ENCODE assay signal across 31 cellular contexts in genomic region chr2:2754940-2755339, GRCh38.
DNase-seq lines count a peak whose midpoint lies in the region; ATAC-seq and TF ChIP-seq lines count a peak whose summit lies in the region.
"Had no signal": no experiment of that assay in that cellular context is flagged by ENCODE, and none has a peak within 500 bp of the region (broad histone marks: within the 10 kb centered on the region; RNA-seq: fewer than 3 reads in every experiment).

No MANE protein-coding gene starts in this region.

- H3K4me3 ChIP-seq in neuronal stem cell (ENCODE audit: low read length in 2 of 2) (no peak overlapping the region), spleen (no peak overlapping the region)
- H3K4me3 ChIP-seq: A549; BLaER1; BLaER1 treated with 17β-estradiol and CSF1 and Interleukin-3, amounts not matched to agents 10 nM and 100 nM had no signal

- H4K8ac ChIP-seq in neuronal stem cell (ENCODE audit: low read depth, low read length): no peak overlapping the region

- no peaks in the 10 kb centered on the region for H3K27me3 ChIP-seq in neuronal stem cell (ENCODE audit: control insufficient read depth in 3 of 3, insufficient read depth in 3 of 3, low read depth in 1 of 3, low read length in 3 of 3)
- H3K27me3 ChIP-seq in spleen (replicated peaks in 1 of 7): no peaks in the 10 kb centered on the region
- H3K27me3 ChIP-seq: BE2C; BLaER1; BLaER1 treated with 17β-estradiol and CSF1 and Interleukin-3, amounts not matched to agents 10 nM and 100 nM had no signal

- TF ChIP-seq POLR2A in spleen (IDR thresholded peaks at IDR 0.05): no peak

- H3K27ac ChIP-seq in neuronal stem cell (replicated peaks; ENCODE audit: low read length) (no peak overlapping the region), spleen (no peak overlapping the region)
- H3K27ac ChIP-seq: 22Rv1; A549; BLaER1; BLaER1 treated with 17β-estradiol and CSF1 and Interleukin-3, amounts not matched to agents 10 nM and 100 nM; C4-2B had no signal

- H3K4me1 ChIP-seq in neuronal stem cell (ENCODE audit: control insufficient read depth in 2 of 2, insufficient read depth in 1 of 2, low read depth in 1 of 2, low read length in 2 of 2): no peaks in the 10 kb centered on the region
- no peaks in the 10 kb centered on the region for H3K4me1 ChIP-seq in spleen
- H3K4me1 ChIP-seq: A549, BE2C, Caco-2 had no signal

- H3K18ac ChIP-seq in neuronal stem cell (ENCODE audit: low read length): peak overlapping the region; percentile 31

- H3K9me3 ChIP-seq in neuronal stem cell (replicated peaks in 1 of 2; ENCODE audit: control insufficient read depth in 2 of 2, insufficient read depth in 1 of 2, low read depth in 1 of 2, low read length in 2 of 2): peaks cover 0 to 19% of the 10 kb centered on the region in 2 donors
- peaks cover 0 to 45% (median 23%) of the 10 kb centered on the region in 8 donors for H3K9me3 ChIP-seq in spleen
- H3K9me3 ChIP-seq: BE2C had no signal

- H3K36me3 ChIP-seq in neuronal stem cell (replicated peaks in 1 of 2; ENCODE audit: control insufficient read depth in 2 of 2, insufficient read depth in 2 of 2, low read length in 2 of 2): no peaks in the 10 kb centered on the region
- H3K36me3 ChIP-seq in spleen: no peaks in the 10 kb centered on the region
- H3K36me3 ChIP-seq: BE2C, BLaER1 had no signal

- peaks cover 5% of the 10 kb centered on the region for H3K79me1 ChIP-seq in neuronal stem cell (ENCODE audit: low read depth, low read length)

- H3K23ac ChIP-seq in neuronal stem cell (ENCODE audit: low read depth, low read length, poor library complexity): no peak overlapping the region

- H4K91ac ChIP-seq in neuronal stem cell (ENCODE audit: low read depth, low read length, poor library complexity): no peak overlapping the region

- no peak overlapping the region for H2AFZ ChIP-seq in neuronal stem cell (ENCODE audit: low read length)

- H2BK15ac ChIP-seq in neuronal stem cell (ENCODE audit: low read length): no peak overlapping the region

- H2BK12ac ChIP-seq in neuronal stem cell (ENCODE audit: low read length): no peak overlapping the region

- no peak overlapping the region for H3K9ac ChIP-seq in neuronal stem cell (ENCODE audit: low read depth, low read length, poor library complexity)
- H3K9ac ChIP-seq: BLaER1; BLaER1 treated with 17β-estradiol and CSF1 and Interleukin-3, amounts not matched to agents 10 nM and 100 nM had no signal

- H3K14ac ChIP-seq in neuronal stem cell (ENCODE audit: low read length): no peak overlapping the region

- TF ChIP-seq CTCF in spleen (IDR thresholded peaks at IDR 0.05 in 8 of 11, conservative IDR thresholded peaks at IDR 0.05 in 3 of 11): no peak

- no peak overlapping the region for H2BK5ac ChIP-seq in neuronal stem cell (ENCODE audit: low read length)

- no peak overlapping the region for H2BK120ac ChIP-seq in neuronal stem cell (ENCODE audit: low read depth, low read length)

- H3K4me2 ChIP-seq in neuronal stem cell (ENCODE audit: insufficient read depth, low read length, poor library complexity, severe bottlenecking): no peak overlapping the region
- H3K4me2 ChIP-seq: A549; BLaER1; BLaER1 treated with 17β-estradiol and CSF1 and Interleukin-3, amounts not matched to agents 10 nM and 100 nM had no signal

- H3K4ac ChIP-seq in neuronal stem cell (ENCODE audit: low read length): no peak overlapping the region

- no CpG with 5 or more reads among the region's 5 CpGs for WGBS in neuronal stem cell (ENCODE audit: extremely low coverage in 2 of 2, insufficient read length in 2 of 2, insufficient replicate concordance in 1 of 2), 2 donors
- 73 to 87% (median 80%) methylated on average over 2 to 5 of the region's 5 CpGs for WGBS in spleen, 5 donors

- ATAC-seq in left colon (no peak), HG02884 (IDR thresholded peaks at IDR 0.05; ENCODE audit: unreplicated experiment) (no peak)
- ATAC-seq: A549; CD8-positive, alpha-beta T cell had no signal

- DNase-seq in neuronal stem cell (ENCODE audit: low spot score): no peak
- peak; percentile 50 for DNase-seq in posterior vena cava (ENCODE audit: low spot score)
- DNase-seq in spleen: peak; percentile 57
- no peak for DNase-seq in left colon
- DNase-seq in NCI-H1092 (lab: John Stamatoyannopoulos, UW): no peak
- DNase-seq: 8988T; ACHN; AML-193; BE2C; C1 segment of cervical spinal cord; Caco-2; Calu3; CD4-positive, alpha-beta memory T cell; CD4-positive, alpha-beta T cell; CD4-positive, CD25-positive, alpha-beta regulatory T cell; CD8-positive, alpha-beta memory T cell; CD8-positive, alpha-beta T cell; COR-L47; DMS 273 treated with DMSO at 0.1 percent for 48 hours; DMS153; DMS53; DMS79; DMS79 treated with DMSO at 0.1 percent for 48 hours; DND-41; EL had no signal

- intact Hi-C loops in posterior vena cava (cut with DNase I): no loop called here
- intact Hi-C loops in spleen (cut with DNase I; ENCODE audit: low total_unique reads): no loop called here
- intact Hi-C loops in left colon (cut with DNase I, micrococcal nuclease): no loop called here

- H2AK5ac ChIP-seq in neuronal stem cell (ENCODE audit: low read depth, low read length): peak overlapping the region; percentile 52

Comparison
In these comparisons a context has a peak if more than half of its experiments do, and no peak if none do; other contexts are left out.
1. DNase-seq: peak in posterior vena cava (single experiment) and spleen (single experiment); none in neuronal stem cell (single experiment), left colon (0 of 2) and NCI-H1092 (single experiment).